In genomic region chr19:41910992-41911888, GRCh38 we compare ENCODE assay signal across 13 cellular contexts. TPM values are rescaled to one million over a fixed set of nuclear protein-coding genes. Genes with fewer than 3 reads are reported as not detected.
DNase-seq lines count a peak whose midpoint lies in the region; ATAC-seq and TF ChIP-seq lines count a peak whose summit lies in the region.
"Had no signal": no experiment of that assay in that cellular context is flagged by ENCODE, and none has a peak within 500 bp of the region (broad histone marks: within the 10 kb centered on the region; RNA-seq: fewer than 3 reads in every experiment).

No MANE protein-coding gene starts in this region.

- peak in 1 of 3 donors; percentile 45 for DNase-seq in CD4-positive, CD25-positive, alpha-beta regulatory T cell
- DNase-seq in DND-41 (no peak), cardiac septum (ENCODE audit: low spot score) (no peak), NCI-H146 (lab: John Stamatoyannopoulos, UW) (no peak), NCI-H524 (lab: John Stamatoyannopoulos, UW) (no peak)
- no peak for DNase-seq in activated CD8-positive, alpha-beta T cell treated with anti-CD3 and anti-CD28 coated beads for 36 hours
- DNase-seq in naive thymus-derived CD4-positive, alpha-beta T cell = peak in 1 of 9 donors; percentile 32
- DNase-seq: activated T-cell treated with anti-CD3 and anti-CD28 coated beads, Interleukin-2, amount 50 U/mL, for 1 hour; left ventricle myocardium inferior; thyroid gland; WERI-Rb-1 had no signal

- peak overlapping the region; percentile 57 to 87 (median 79) for H3K27ac Mint-ChIP-seq in CD4-positive, CD25-positive, alpha-beta regulatory T cell
- peak overlapping the region; percentile 17 for H3K27ac Mint-ChIP-seq in activated CD8-positive, alpha-beta T cell treated with anti-CD3 and anti-CD28 coated beads for 36 hours
- peak overlapping the region; percentile 62 to 87 (median 78) for H3K27ac Mint-ChIP-seq in naive thymus-derived CD4-positive, alpha-beta T cell

- peaks cover 7% of the 10 kb centered on the region for H3K36me3 Mint-ChIP-seq in CD4-positive, CD25-positive, alpha-beta regulatory T cell
- H3K36me3 Mint-ChIP-seq in activated CD8-positive, alpha-beta T cell treated with anti-CD3 and anti-CD28 coated beads for 36 hours (ENCODE audit: low read depth) = peaks cover 11% of the 10 kb centered on the region
- peaks cover 0 to 31% (median 4%) of the 10 kb centered on the region in 5 donors for H3K36me3 Mint-ChIP-seq in naive thymus-derived CD4-positive, alpha-beta T cell

- no peak overlapping the region for H3K4me3 ChIP-seq in CD4-positive, CD25-positive, alpha-beta regulatory T cell (ENCODE audit: low read depth, low read length)
- no peak overlapping the region for H3K4me3 ChIP-seq in DND-41 (ENCODE audit: low read depth in 1 of 2, low read length in 2 of 2)
- no peak overlapping the region for H3K4me3 ChIP-seq in naive thymus-derived CD4-positive, alpha-beta T cell (ENCODE audit: low read length)
- H3K4me3 ChIP-seq: left ventricle myocardium inferior, SJSA1, thyroid gland had no signal

- CTCF ChIA-PET in activated CD8-positive, alpha-beta T cell treated with anti-CD3 and anti-CD28 coated beads for 36 hours (lab: Charles Lee) = interaction anchor here (0.7 to 1.3 kb wide), 4 partner anchors 10 to 37 kb away, joined by 3 to 4 read pairs (median 3); no protein-coding TSS in a partner anchor
- CTCF ChIA-PET in naive thymus-derived CD4-positive, alpha-beta T cell (lab: Charles Lee) = interaction anchor here (0.5 to 1.3 kb wide), 6 partner anchors 10 to 38 kb away, joined by 3 to 4 read pairs (median 3); no protein-coding TSS in a partner anchor

- peaks cover 0 to 5% (median 0%) of the 10 kb centered on the region in 7 donors for H3K9me3 Mint-ChIP-seq in CD4-positive, CD25-positive, alpha-beta regulatory T cell
- no peaks in the 10 kb centered on the region for H3K9me3 Mint-ChIP-seq in activated CD8-positive, alpha-beta T cell treated with anti-CD3 and anti-CD28 coated beads for 36 hours
- H3K9me3 Mint-ChIP-seq in naive thymus-derived CD4-positive, alpha-beta T cell = peaks cover 0 to 5% (median 0%) of the 10 kb centered on the region in 11 donors

- H3K36me3 ChIP-seq in CD4-positive, CD25-positive, alpha-beta regulatory T cell (ENCODE audit: control insufficient read depth, insufficient read depth, low read length) = peaks cover 6% of the 10 kb centered on the region
- H3K36me3 ChIP-seq in DND-41 (ENCODE audit: insufficient read depth, low read length) = peaks cover 41% of the 10 kb centered on the region
- H3K36me3 ChIP-seq in naive thymus-derived CD4-positive, alpha-beta T cell (ENCODE audit: control insufficient read depth in 2 of 3, insufficient read depth in 3 of 3, low read length in 3 of 3) = peaks cover 5 to 25% (median 7%) of the 10 kb centered on the region in 3 experiments
- H3K36me3 ChIP-seq: WERI-Rb-1 had no signal

- POLR2A ChIA-PET in activated CD8-positive, alpha-beta T cell treated with anti-CD3 and anti-CD28 coated beads for 36 hours (lab: Charles Lee) = interaction anchor here (0.6 to 2.8 kb wide), 22 partner anchors 9 to 51 kb away, joined by 3 to 38 read pairs (median 4); partner anchors contain the start of genes CD79A, ERFL and RPS19
- POLR2A ChIA-PET in naive thymus-derived CD4-positive, alpha-beta T cell (lab: Charles Lee) = interaction anchor here (0.7 to 15.6 kb wide), 19 partner anchors 8 to 51 kb away, joined by 3 to 348 read pairs (median 4); partner anchors contain the start of genes ARHGEF1 and RPS19

- peak overlapping the region in 3 of 4 donors; percentile 58 to 74 (median 65) for H3K4me3 Mint-ChIP-seq in CD4-positive, CD25-positive, alpha-beta regulatory T cell
- H3K4me3 Mint-ChIP-seq in activated CD8-positive, alpha-beta T cell treated with anti-CD3 and anti-CD28 coated beads for 36 hours = no peak overlapping the region
- H3K4me3 Mint-ChIP-seq in naive thymus-derived CD4-positive, alpha-beta T cell = peak overlapping the region in 8 of 10 donors; percentile 4 to 72 (median 42)

- no peak for TF ChIP-seq CTCF in DND-41 (IDR thresholded peaks at IDR 0.05; ENCODE audit: borderline replicate concordance, extremely low read depth, low read length, poor library complexity, severe bottlenecking)
- no peak for TF ChIP-seq CTCF in activated CD8-positive, alpha-beta T cell treated with anti-CD3 and anti-CD28 coated beads for 36 hours (IDR thresholded peaks at IDR 0.05)

- H3K9ac ChIP-seq in DND-41 (ENCODE audit: low read depth, low read length) = no peak overlapping the region

- ATAC-seq in CD4-positive, CD25-positive, alpha-beta regulatory T cell (ENCODE audit: low read depth in 2 of 2) = peak; percentile 18 to 26
- peak; percentile 7; the same call in 1 of the 3 replicates for ATAC-seq in DND-41 (ENCODE audit: insufficient read depth, low read depth)
- peak; percentile 6 for ATAC-seq in activated CD8-positive, alpha-beta T cell treated with anti-CD3 and anti-CD28 coated beads for 36 hours
- ATAC-seq in naive thymus-derived CD4-positive, alpha-beta T cell = peak; percentile 31

- peaks cover 10% of the 10 kb centered on the region for H3K27me3 ChIP-seq in CD4-positive, CD25-positive, alpha-beta regulatory T cell (ENCODE audit: control insufficient read depth, insufficient read depth, low read length)
- H3K27me3 ChIP-seq in DND-41 (ENCODE audit: insufficient read depth, low read length, poor library complexity) = no peaks in the 10 kb centered on the region
- H3K27me3 ChIP-seq in naive thymus-derived CD4-positive, alpha-beta T cell (ENCODE audit: control insufficient read depth in 2 of 2, insufficient read depth in 2 of 2, low read length in 2 of 2) = peaks cover 0 to 18% of the 10 kb centered on the region in 2 donors

- no peak overlapping the region for H3K27ac ChIP-seq in CD4-positive, CD25-positive, alpha-beta regulatory T cell (ENCODE audit: insufficient read depth, low read length, poor library complexity, severe bottlenecking)
- H3K27ac ChIP-seq in DND-41 (ENCODE audit: low read length) = no peak overlapping the region
- H3K27ac ChIP-seq in naive thymus-derived CD4-positive, alpha-beta T cell (ENCODE audit: low read depth, low read length) = no peak overlapping the region
- H3K27ac ChIP-seq: C4-2B, left ventricle myocardium inferior, SJSA1, thyroid gland, WERI-Rb-1 had no signal

- peaks cover 41% of the 10 kb centered on the region for H3K4me1 ChIP-seq in CD4-positive, CD25-positive, alpha-beta regulatory T cell (ENCODE audit: control insufficient read depth, insufficient read depth, low read length, poor library complexity, severe bottlenecking)
- H3K4me1 ChIP-seq in DND-41 (ENCODE audit: insufficient read depth, low read length) = peaks cover 7% of the 10 kb centered on the region
- H3K4me1 ChIP-seq in naive thymus-derived CD4-positive, alpha-beta T cell (ENCODE audit: control insufficient read depth in 2 of 2, insufficient read depth in 2 of 2, low read length in 2 of 2) = peaks cover 18 to 45% of the 10 kb centered on the region in 2 donors
- H3K4me1 ChIP-seq: thyroid gland had no signal

- H3K4me2 ChIP-seq in DND-41 (ENCODE audit: insufficient read depth, low read length) = no peak overlapping the region

- no peak overlapping the region for H2AFZ ChIP-seq in DND-41 (ENCODE audit: low read depth, low read length)

- intact Hi-C loops in activated CD8-positive, alpha-beta T cell treated with anti-CD3 and anti-CD28 coated beads for 36 hours (cut with micrococcal nuclease) = no loop called here
- intact Hi-C loops in naive thymus-derived CD4-positive, alpha-beta T cell (cut with micrococcal nuclease) = loop anchor here in 1 of 2 donors (1.0 to 2.0 kb wide), 2 partner anchors 24 to 38 kb away; no protein-coding TSS in a partner anchor
- intact Hi-C loops in cardiac septum (cut with DNase I) = no loop called here

- H3K9me3 ChIP-seq in CD4-positive, CD25-positive, alpha-beta regulatory T cell (ENCODE audit: control insufficient read depth in 2 of 2, low read length in 2 of 2) = no peaks in the 10 kb centered on the region
- no peaks in the 10 kb centered on the region for H3K9me3 ChIP-seq in DND-41 (ENCODE audit: insufficient read depth, low read length, severe bottlenecking)
- no peaks in the 10 kb centered on the region for H3K9me3 ChIP-seq in naive thymus-derived CD4-positive, alpha-beta T cell (ENCODE audit: control insufficient read depth in 2 of 3, low read length in 3 of 3)
- H3K9me3 ChIP-seq: left ventricle myocardium inferior, SJSA1, thyroid gland had no signal

- H3K79me2 ChIP-seq in DND-41 (ENCODE audit: insufficient read depth, low read length) = no peaks in the 10 kb centered on the region

- peaks cover 27% of the 10 kb centered on the region for H4K20me1 ChIP-seq in DND-41 (ENCODE audit: insufficient read depth, low read length)

- peaks cover 0 to 49% (median 16%) of the 10 kb centered on the region in 4 donors for H3K4me1 Mint-ChIP-seq in CD4-positive, CD25-positive, alpha-beta regulatory T cell
- H3K4me1 Mint-ChIP-seq in activated CD8-positive, alpha-beta T cell treated with anti-CD3 and anti-CD28 coated beads for 36 hours (ENCODE audit: low read depth) = peaks cover 45% of the 10 kb centered on the region
- peaks cover 22 to 50% (median 37%) of the 10 kb centered on the region in 7 donors for H3K4me1 Mint-ChIP-seq in naive thymus-derived CD4-positive, alpha-beta T cell

- peaks cover 28% of the 10 kb centered on the region for H3K27me3 Mint-ChIP-seq in CD4-positive, CD25-positive, alpha-beta regulatory T cell
- H3K27me3 Mint-ChIP-seq in activated CD8-positive, alpha-beta T cell treated with anti-CD3 and anti-CD28 coated beads for 36 hours = peaks cover 20% of the 10 kb centered on the region
- H3K27me3 Mint-ChIP-seq in naive thymus-derived CD4-positive, alpha-beta T cell = peaks cover 0 to 28% (median 0%) of the 10 kb centered on the region in 5 donors

RNA-seq across cellular contexts. Expression of gene ERFL, which starts 17.0 kb away (rescaled TPM):
- total RNA-seq in CD4-positive, CD25-positive, alpha-beta regulatory T cell = 4.7 TPM
- polyA plus RNA-seq in CD4-positive, CD25-positive, alpha-beta regulatory T cell = not detected
- total RNA-seq in activated CD8-positive, alpha-beta T cell treated with anti-CD3 and anti-CD28 coated beads for 36 hours = 1 to 10 TPM; 1.5 to 1.6 TPM
- total RNA-seq in naive thymus-derived CD4-positive, alpha-beta T cell = 10 to 100 TPM in 2 of 5 experiments, 1 to 10 TPM in 3; 3.0 to 15.0 (median 8.0) TPM
- polyA plus RNA-seq in naive thymus-derived CD4-positive, alpha-beta T cell = not detected
- total RNA-seq in cardiac septum = not detected
- total RNA-seq: left ventricle myocardium inferior, SJSA1 had no signal

RNA-seq across cellular contexts. Expression of gene ARHGEF1, which starts 28.3 kb away (rescaled TPM):
- total RNA-seq in CD4-positive, CD25-positive, alpha-beta regulatory T cell = 1,312 TPM
- polyA plus RNA-seq in CD4-positive, CD25-positive, alpha-beta regulatory T cell = 100 to 1,000 TPM; 162 to 187 (median 180) TPM
- total RNA-seq in activated CD8-positive, alpha-beta T cell treated with anti-CD3 and anti-CD28 coated beads for 36 hours = 100 to 1,000 TPM; 307 to 308 TPM
- 1,000 to 10,000 TPM in 4 of 5 experiments, 100 to 1,000 TPM in 1; 662 to 1,236 (median 1,141) TPM for total RNA-seq in naive thymus-derived CD4-positive, alpha-beta T cell
- 100 to 1,000 TPM; 184 to 367 TPM for polyA plus RNA-seq in naive thymus-derived CD4-positive, alpha-beta T cell
- 37.9 TPM for total RNA-seq in cardiac septum

RNA-seq across cellular contexts. Expression of gene CD79A, which starts 34.2 kb away (rescaled TPM):
- total RNA-seq in CD4-positive, CD25-positive, alpha-beta regulatory T cell = 4.9 TPM
- 10 to 100 TPM; 10.6 to 17.9 (median 16.4) TPM for polyA plus RNA-seq in CD4-positive, CD25-positive, alpha-beta regulatory T cell
- total RNA-seq in activated CD8-positive, alpha-beta T cell treated with anti-CD3 and anti-CD28 coated beads for 36 hours = 10 to 100 TPM; 19.3 to 21.0 TPM
- total RNA-seq in naive thymus-derived CD4-positive, alpha-beta T cell = 10 to 100 TPM in 1 of 5 experiments, 1 to 10 TPM in 4; 2.6 to 27.9 (median 2.8) TPM
- 10 to 100 TPM in 1 of 2 donors, 1 to 10 TPM in 1; 9.6 to 16.8 TPM for polyA plus RNA-seq in naive thymus-derived CD4-positive, alpha-beta T cell
- not detected for total RNA-seq in cardiac septum
- total RNA-seq: left ventricle myocardium inferior had no signal

RNA-seq across cellular contexts. Expression of gene RABAC1, which starts 47.9 kb away (rescaled TPM):
- total RNA-seq in CD4-positive, CD25-positive, alpha-beta regulatory T cell = 94.0 TPM
- 100 to 1,000 TPM; 184 to 261 (median 237) TPM for polyA plus RNA-seq in CD4-positive, CD25-positive, alpha-beta regulatory T cell
- total RNA-seq in activated CD8-positive, alpha-beta T cell treated with anti-CD3 and anti-CD28 coated beads for 36 hours = 10 to 100 TPM; 49.6 to 52.4 TPM
- 10 to 100 TPM; 70.4 to 90.9 (median 78.1) TPM for total RNA-seq in naive thymus-derived CD4-positive, alpha-beta T cell
- polyA plus RNA-seq in naive thymus-derived CD4-positive, alpha-beta T cell = 100 to 1,000 TPM; 171 to 187 TPM
- 92.0 TPM for total RNA-seq in cardiac septum

RNA-seq across cellular contexts. Expression of gene RPS19, which starts 51.2 kb away (rescaled TPM):
- total RNA-seq in CD4-positive, CD25-positive, alpha-beta regulatory T cell = 2,081 TPM
- 1,000 to 10,000 TPM; 3,595 to 5,716 (median 4,931) TPM for polyA plus RNA-seq in CD4-positive, CD25-positive, alpha-beta regulatory T cell
- total RNA-seq in activated CD8-positive, alpha-beta T cell treated with anti-CD3 and anti-CD28 coated beads for 36 hours = 1,000 to 10,000 TPM; 3,454 to 3,479 TPM
- 1,000 to 10,000 TPM; 2,739 to 3,712 (median 3,396) TPM for total RNA-seq in naive thymus-derived CD4-positive, alpha-beta T cell
- 1,000 to 10,000 TPM; 6,645 to 7,822 TPM for polyA plus RNA-seq in naive thymus-derived CD4-positive, alpha-beta T cell
- 548 TPM for total RNA-seq in cardiac septum

Comparison
In these comparisons a context has a peak if more than half of its experiments do, and no peak if none do; other contexts are left out.
1. H3K27ac Mint-ChIP-seq: peak in every context shown above with its lines; median percentile 79 in CD4-positive, CD25-positive, alpha-beta regulatory T cell; 78 in naive thymus-derived CD4-positive, alpha-beta T cell; 17 in activated CD8-positive, alpha-beta T cell treated with anti-CD3 and anti-CD28 coated beads for 36 hours.